11 cellular contexts compared by ENCODE assay signal in the genomic region with DNA sequence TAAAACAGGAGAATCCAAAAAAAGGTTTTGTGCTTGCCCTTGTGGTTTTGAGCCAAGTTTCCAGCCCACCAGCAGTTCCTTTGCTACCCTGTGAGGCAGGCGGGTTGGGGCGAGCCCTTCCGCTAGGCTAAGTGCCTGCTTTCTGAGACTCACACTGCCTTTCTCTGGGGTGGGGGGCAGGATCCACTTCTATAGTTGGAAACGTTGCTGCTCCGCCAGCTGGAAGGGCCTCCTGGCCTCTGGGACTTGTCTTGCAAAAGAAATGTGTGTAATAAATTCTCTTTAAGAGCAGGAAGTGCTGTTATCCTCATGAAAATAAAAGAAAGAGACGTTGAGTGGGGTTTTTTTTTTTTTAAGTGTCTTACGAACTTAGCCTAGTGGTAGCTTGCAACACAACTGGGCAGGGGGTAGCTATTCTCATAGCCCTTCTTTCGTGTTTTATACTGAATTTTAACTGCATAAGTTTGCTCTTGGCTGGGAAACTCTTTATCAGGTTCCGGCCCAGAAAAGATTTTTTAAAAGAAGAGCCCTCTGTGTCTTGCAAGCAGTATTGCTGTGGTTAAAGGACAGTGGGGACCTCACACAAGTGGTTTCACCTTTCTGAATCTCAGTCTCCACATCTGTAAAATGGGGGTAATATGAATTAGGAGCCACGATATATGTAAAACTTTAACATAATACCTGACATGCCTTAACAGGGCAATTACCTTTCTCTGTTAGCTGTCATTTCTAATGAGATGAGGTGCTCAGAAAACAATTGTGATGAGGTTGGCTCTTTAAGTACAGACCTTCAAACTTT. TPM values are rescaled to one million over a fixed set of nuclear protein-coding genes. Genes with fewer than 3 reads are reported as not detected.
DNase-seq lines count a peak whose midpoint lies in the region; ATAC-seq and TF ChIP-seq lines count a peak whose summit lies in the region.
"Had no signal": no experiment of that assay in that cellular context is flagged by ENCODE, and none has a peak within 500 bp of the region (broad histone marks: within the 10 kb centered on the region; RNA-seq: fewer than 3 reads in every experiment).

No MANE protein-coding gene starts in this region.

- peak; percentile 57 for DNase-seq in Jurkat, Clone E6-1 (ENCODE audit: low read depth, low spot score)
- no peak for DNase-seq in activated T-helper 1 cell treated with anti-CD3 and anti-CD28 coated beads, Interleukin-12 subunit alpha, Interleukin-12 subunit beta, Interleukin-2, Interleukin-4 antibody, amounts not matched to agents 30 ng/mL and 10 ng/mL and 1 ng/mL, durations not matched to agents 14 hours and 24 hours and 36 hours (ENCODE audit: low spot score)
- no peak for DNase-seq in mesothelial cell of epicardium (ENCODE audit: low spot score in 2 of 2, unreplicated experiment in 2 of 2)
- DNase-seq in NCI-H146 treated with DMSO at 0.1 percent for 48 hours (lab: John Stamatoyannopoulos, UW; ENCODE audit: unreplicated experiment): no peak
- no peak for DNase-seq in SJCRH30
- DNase-seq: Caco-2, esophagus squamous epithelium, NCI-H1694 had no signal

- H3K27me3 ChIP-seq in BLaER1: no peaks in the 10 kb centered on the region
- H3K27me3 ChIP-seq in SJCRH30: no peaks in the 10 kb centered on the region
- H3K27me3 ChIP-seq: esophagus squamous epithelium had no signal

- no peaks in the 10 kb centered on the region for H3K9me3 Mint-ChIP-seq in activated T-helper 1 cell treated with anti-CD3 and anti-CD28 coated beads, Interleukin-12 subunit alpha, Interleukin-12 subunit beta, Interleukin-2, Interleukin-4 antibody, amounts not matched to agents 30 ng/mL and 10 ng/mL and 1 ng/mL, durations not matched to agents 14 hours and 24 hours and 36 hours
- no peaks in the 10 kb centered on the region for H3K9me3 Mint-ChIP-seq in mesothelial cell of epicardium

- H3K36me3 ChIP-seq in BLaER1: peaks cover 27% of the 10 kb centered on the region; the same call in 1 of the 2 replicates
- no peaks in the 10 kb centered on the region for H3K36me3 ChIP-seq in SJCRH30

- H3K27ac Mint-ChIP-seq in activated T-helper 1 cell treated with anti-CD3 and anti-CD28 coated beads, Interleukin-12 subunit alpha, Interleukin-12 subunit beta, Interleukin-2, Interleukin-4 antibody, amounts not matched to agents 30 ng/mL and 10 ng/mL and 1 ng/mL, durations not matched to agents 14 hours and 24 hours and 36 hours: peak overlapping the region; percentile 94
- H3K27ac Mint-ChIP-seq in mesothelial cell of epicardium: peak overlapping the region; percentile 82

- H3K9me3 ChIP-seq in BLaER1 (no peaks in the 10 kb centered on the region), SJCRH30 (replicated peaks) (no peaks in the 10 kb centered on the region)
- H3K9me3 ChIP-seq: Caco-2, esophagus squamous epithelium had no signal

- peak overlapping the region; percentile 83 for H3K4me3 Mint-ChIP-seq in activated T-helper 1 cell treated with anti-CD3 and anti-CD28 coated beads, Interleukin-12 subunit alpha, Interleukin-12 subunit beta, Interleukin-2, Interleukin-4 antibody, amounts not matched to agents 30 ng/mL and 10 ng/mL and 1 ng/mL, durations not matched to agents 14 hours and 24 hours and 36 hours
- no peak overlapping the region for H3K4me3 Mint-ChIP-seq in mesothelial cell of epicardium

- no peak for TF ChIP-seq CTCF in mesothelial cell of epicardium (IDR thresholded peaks at IDR 0.05; ENCODE audit: unreplicated experiment)

- H3K4me2 ChIP-seq in BLaER1: peak overlapping the region; percentile 91

- H3K4me1 ChIP-seq in BLaER1 (peaks cover 100% of the 10 kb centered on the region), SJCRH30 (no peaks in the 10 kb centered on the region)
- H3K4me1 ChIP-seq: Caco-2 had no signal

- H3K27me3 Mint-ChIP-seq in activated T-helper 1 cell treated with anti-CD3 and anti-CD28 coated beads, Interleukin-12 subunit alpha, Interleukin-12 subunit beta, Interleukin-2, Interleukin-4 antibody, amounts not matched to agents 30 ng/mL and 10 ng/mL and 1 ng/mL, durations not matched to agents 14 hours and 24 hours and 36 hours (ENCODE audit: insufficient read depth): no peaks in the 10 kb centered on the region
- H3K27me3 Mint-ChIP-seq in mesothelial cell of epicardium (ENCODE audit: low read depth): no peaks in the 10 kb centered on the region

- H3K4me3 ChIP-seq in BLaER1 (peak overlapping the region; percentile 55), SJCRH30 (no peak overlapping the region)
- peak overlapping the region; percentile 40 for H3K4me3 ChIP-seq in Jurkat, Clone E6-1 (ENCODE audit: low read length)
- H3K4me3 ChIP-seq: esophagus squamous epithelium had no signal

- H4K20me1 ChIP-seq in BLaER1: peaks cover 8% of the 10 kb centered on the region; the same call in 1 of the 2 replicates

- H3K36me3 Mint-ChIP-seq in activated T-helper 1 cell treated with anti-CD3 and anti-CD28 coated beads, Interleukin-12 subunit alpha, Interleukin-12 subunit beta, Interleukin-2, Interleukin-4 antibody, amounts not matched to agents 30 ng/mL and 10 ng/mL and 1 ng/mL, durations not matched to agents 14 hours and 24 hours and 36 hours (ENCODE audit: low read depth): peaks cover 29% of the 10 kb centered on the region
- peaks cover 5% of the 10 kb centered on the region for H3K36me3 Mint-ChIP-seq in mesothelial cell of epicardium

- H3K9ac ChIP-seq in BLaER1: peak overlapping the region; percentile 86

- no peak for ATAC-seq in HG02588 (IDR thresholded peaks at IDR 0.05; ENCODE audit: unreplicated experiment)
- no peak for ATAC-seq in GM21619 (IDR thresholded peaks at IDR 0.05; ENCODE audit: unreplicated experiment)

- peaks cover 50% of the 10 kb centered on the region for H3K4me1 Mint-ChIP-seq in activated T-helper 1 cell treated with anti-CD3 and anti-CD28 coated beads, Interleukin-12 subunit alpha, Interleukin-12 subunit beta, Interleukin-2, Interleukin-4 antibody, amounts not matched to agents 30 ng/mL and 10 ng/mL and 1 ng/mL, durations not matched to agents 14 hours and 24 hours and 36 hours (ENCODE audit: low read depth)
- H3K4me1 Mint-ChIP-seq in mesothelial cell of epicardium: peaks cover 6% of the 10 kb centered on the region

- H3K27ac ChIP-seq in BLaER1 (peak overlapping the region; percentile 97), SJCRH30 (no peak overlapping the region)

- intact Hi-C loops in activated T-helper 1 cell treated with anti-CD3 and anti-CD28 coated beads, Interleukin-12 subunit alpha, Interleukin-12 subunit beta, Interleukin-2, Interleukin-4 antibody, amounts not matched to agents 30 ng/mL and 10 ng/mL and 1 ng/mL, durations not matched to agents 14 hours and 24 hours and 36 hours (cut with micrococcal nuclease): loop anchor here (1.0 kb wide), 1 partner anchor 8 kb away; no protein-coding TSS in a partner anchor

RNA-seq across cellular contexts. Expression of gene JADE2, which starts 19.8 kb away (rescaled TPM):
- polyA plus RNA-seq in Jurkat, Clone E6-1 (2012; ENCODE audit: insufficient read depth, insufficient read length): 21.2 TPM
- 70.2 and 74.3 TPM in 2 replicates for total RNA-seq in activated T-helper 1 cell treated with anti-CD3 and anti-CD28 coated beads, Interleukin-12 subunit alpha, Interleukin-12 subunit beta, Interleukin-2, Interleukin-4 antibody, amounts not matched to agents 30 ng/mL and 10 ng/mL and 1 ng/mL, durations not matched to agents 14 hours and 24 hours and 36 hours
- total RNA-seq in mesothelial cell of epicardium: 24.7 to 26.4 TPM (median 25.2 TPM) in 3 replicates
- total RNA-seq in SJCRH30 (2014; rRNA removed; shearing (Covaris generic)): 0.71 and 1.6 TPM in 2 replicates
